In the genomic region with DNA sequence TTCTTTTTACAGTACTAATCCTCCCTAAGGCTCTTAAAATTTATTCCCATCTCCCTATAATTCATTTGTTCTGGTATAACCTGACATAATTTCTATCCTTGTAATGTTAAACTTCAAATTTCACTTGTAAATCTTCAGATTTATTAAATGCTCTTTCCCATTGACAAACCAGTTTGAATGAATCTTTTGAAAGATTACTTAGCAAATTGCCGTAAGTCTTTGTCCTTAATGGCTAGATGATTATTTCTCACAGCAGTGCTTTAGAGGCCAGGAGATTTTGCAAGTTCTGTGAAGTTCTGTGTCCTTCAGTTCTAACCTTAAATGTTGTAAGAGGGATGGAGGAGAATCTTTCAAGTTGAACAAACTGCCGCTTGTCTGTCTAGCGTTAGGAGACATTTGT, we compare ENCODE assay signal across 1 cellular context.
TF ChIP-seq lines count a peak whose summit lies in the region.

No MANE protein-coding gene starts in this region.

TF ChIP-seq in H1, 55 proteins besides CTCF, POLR2A, EP300 and RAD21:
- TF ChIP-seq NANOG (IDR thresholded peaks at IDR 0.05; ENCODE audit: insufficient read depth, low read depth, low read length, poor library complexity, severe bottlenecking) (peak; percentile 33), POU5F1 (IDR thresholded peaks at IDR 0.05; ENCODE audit: low read depth, low read length) (no peak), SAP30 (IDR thresholded peaks at IDR 0.05; ENCODE audit: insufficient read depth, insufficient replicate concordance, low read length) (no peak)
